In the genomic region with DNA sequence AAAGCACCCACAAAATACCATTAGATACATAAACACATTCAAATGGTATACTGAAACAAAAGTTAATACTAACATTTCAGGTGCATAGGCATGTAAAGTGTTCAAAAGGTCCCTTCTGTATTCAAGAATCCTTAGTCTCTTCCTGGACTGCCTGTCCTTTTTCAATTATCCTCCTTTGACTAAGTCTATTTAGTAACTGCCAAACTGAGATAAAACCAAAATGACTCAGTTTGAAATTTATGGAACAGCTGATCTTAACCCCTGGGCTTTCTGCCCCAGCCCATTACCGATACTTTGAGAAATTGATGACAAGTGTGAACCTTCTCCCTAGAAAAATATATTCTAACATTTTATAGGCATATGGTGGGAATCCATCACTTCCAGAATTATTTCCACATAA, we compare ENCODE assay signal across 20 cellular contexts. TPM values are rescaled to one million over a fixed set of nuclear protein-coding genes. Genes with fewer than 3 reads are reported as not detected.
DNase-seq lines count a peak whose midpoint lies in the region; ATAC-seq, FAIRE-seq and TF ChIP-seq lines count a peak whose summit lies in the region.
"Had no signal": no experiment of that assay in that cellular context is flagged by ENCODE, and none has a peak within 500 bp of the region (broad histone marks: within the 10 kb centered on the region; RNA-seq: fewer than 3 reads in every experiment).

No MANE protein-coding gene starts in this region.

- TF ChIP-seq CTCF in CD4-positive, alpha-beta T cell (IDR thresholded peaks at IDR 0.05) = no peak
- no peak for TF ChIP-seq CTCF in DOHH2 (IDR thresholded peaks at IDR 0.05; ENCODE audit: low read depth, low read length, poor library complexity, severe bottlenecking)
- TF ChIP-seq CTCF in mesothelial cell of epicardium (IDR thresholded peaks at IDR 0.05; ENCODE audit: unreplicated experiment) = no peak

- peak overlapping the region; percentile 28 for H3K27ac Mint-ChIP-seq in CD4-positive, alpha-beta T cell
- H3K27ac Mint-ChIP-seq in activated T-helper 17 cell treated with anti-CD3 and anti-CD28 coated beads, Interleukin-2, amount 50 U/mL, for 72 hours = peak overlapping the region; percentile 86
- H3K27ac Mint-ChIP-seq in mesothelial cell of epicardium = peak overlapping the region; percentile 71
- H3K27ac Mint-ChIP-seq: nephron; stimulated activated memory B cell treated with anti-CD40 and anti-IgM and Interleukin-4, amounts not matched to agents 10 μg/mL and 1 μg/mL and 100 μg/mL, for 72 hours had no signal

- H3K4me1 ChIP-seq in DOHH2 (ENCODE audit: control insufficient read depth, low read length) = peaks cover 67% of the 10 kb centered on the region

- H3K9me3 Mint-ChIP-seq in CD4-positive, alpha-beta T cell = no peaks in the 10 kb centered on the region
- H3K9me3 Mint-ChIP-seq in activated T-helper 17 cell treated with anti-CD3 and anti-CD28 coated beads, Interleukin-2, amount 50 U/mL, for 72 hours = peaks cover 5% of the 10 kb centered on the region
- no peaks in the 10 kb centered on the region for H3K9me3 Mint-ChIP-seq in mesothelial cell of epicardium
- H3K9me3 Mint-ChIP-seq: H9; nephron; stimulated activated memory B cell treated with anti-CD40 and anti-IgM and Interleukin-4, amounts not matched to agents 10 μg/mL and 1 μg/mL and 100 μg/mL, for 72 hours had no signal

- H3K79me2 ChIP-seq in DOHH2 (ENCODE audit: control insufficient read depth, low read length) = peaks cover 96% of the 10 kb centered on the region

- peaks cover 67% of the 10 kb centered on the region for H3K36me3 Mint-ChIP-seq in CD4-positive, alpha-beta T cell (ENCODE audit: low read depth)
- peaks cover 99% of the 10 kb centered on the region for H3K36me3 Mint-ChIP-seq in activated T-helper 17 cell treated with anti-CD3 and anti-CD28 coated beads, Interleukin-2, amount 50 U/mL, for 72 hours (ENCODE audit: low read depth)
- peaks cover 8% of the 10 kb centered on the region for H3K36me3 Mint-ChIP-seq in mesothelial cell of epicardium

- H3F3A ChIP-seq in DOHH2 (ENCODE audit: control insufficient read depth, insufficient read depth) = no peaks in the 10 kb centered on the region

- H3K4me3 ChIP-seq in DOHH2 (ENCODE audit: low read length) = no peak overlapping the region
- H3K4me3 ChIP-seq: esophagus muscularis mucosa, heart left ventricle, smooth muscle cell, upper lobe of left lung had no signal

- peaks cover 68% of the 10 kb centered on the region for H3K36me3 ChIP-seq in DOHH2 (ENCODE audit: control insufficient read depth, low read length)

- no peak for TF ChIP-seq POLR2A in GM12892 (IDR thresholded peaks at IDR 0.05; ENCODE audit: low read depth, low read length)

- H3K4me2 ChIP-seq in DOHH2 (ENCODE audit: low read length) = 0 out of 2 replicates have a peak overlapping the region, but pooled peaks have one; percentile 15
- H3K4me2 ChIP-seq: smooth muscle cell had no signal

- FAIRE-seq in GM12892 (lab: Jason Lieb, UNC) = no peak
- FAIRE-seq: bronchial epithelial cell had no signal

- intact Hi-C loops in CD4-positive, alpha-beta T cell (cut with DNase I, micrococcal nuclease) = loop anchor here (5.0 to 10.0 kb wide), 2 partner anchors 34 to 417 kb away; a partner anchor contains a TSS
- intact Hi-C loops in Right ventricle myocardium superior (cut with DNase I) = no loop called here

- ATAC-seq in CD4-positive, alpha-beta T cell (ENCODE audit: poor library complexity) = no peak
- ATAC-seq in activated T-helper 17 cell treated with anti-CD3 and anti-CD28 coated beads, Interleukin-2, amount 50 U/mL, for 72 hours (replicated peaks) = no peak
- no peak for ATAC-seq in Right ventricle myocardium superior (ENCODE audit: poor library complexity)
- ATAC-seq: heart left ventricle; stimulated activated memory B cell treated with anti-CD40 and anti-IgM and Interleukin-4, amounts not matched to agents 10 μg/mL and 1 μg/mL and 100 μg/mL, for 72 hours had no signal

- H3K9me2 ChIP-seq in DOHH2 (replicated peaks; ENCODE audit: control insufficient read depth, low read length) = no peaks in the 10 kb centered on the region

- H4K20me1 ChIP-seq in DOHH2 (ENCODE audit: control insufficient read depth, insufficient read depth, low read depth, low read length) = peaks cover 7% of the 10 kb centered on the region

- H3K27me3 ChIP-seq in CD4-positive, alpha-beta T cell (ENCODE audit: control insufficient read depth, insufficient read depth, low read length) = no peaks in the 10 kb centered on the region
- no peaks in the 10 kb centered on the region for H3K27me3 ChIP-seq in DOHH2 (ENCODE audit: control insufficient read depth, low read length)
- H3K27me3 ChIP-seq: heart left ventricle, upper lobe of left lung had no signal

- peaks cover 94% of the 10 kb centered on the region for H3K4me1 Mint-ChIP-seq in CD4-positive, alpha-beta T cell (ENCODE audit: low read depth)
- H3K4me1 Mint-ChIP-seq in activated T-helper 17 cell treated with anti-CD3 and anti-CD28 coated beads, Interleukin-2, amount 50 U/mL, for 72 hours = peaks cover 39% of the 10 kb centered on the region
- H3K4me1 Mint-ChIP-seq in mesothelial cell of epicardium = peaks cover 39% of the 10 kb centered on the region

- no peaks in the 10 kb centered on the region for H3K9me3 ChIP-seq in CD4-positive, alpha-beta T cell (ENCODE audit: control insufficient read depth, low read length)
- H3K9me3 ChIP-seq in DOHH2 (ENCODE audit: control insufficient read depth, insufficient read depth, low read length) = no peaks in the 10 kb centered on the region
- H3K9me3 ChIP-seq: esophagus muscularis mucosa, heart left ventricle, upper lobe of left lung had no signal

- POLR2A ChIA-PET in CD4-positive, alpha-beta T cell (lab: Charles Lee) = interaction anchor here (0.6 to 8.0 kb wide), 5 partner anchors 7 to 242 kb away, joined by 3 to 93 read pairs (median 7); a partner anchor contains a TSS

- no peak overlapping the region for H3K27ac ChIP-seq in CD4-positive, alpha-beta T cell (ENCODE audit: low read depth, low read length)
- no peak overlapping the region for H3K27ac ChIP-seq in DOHH2 (ENCODE audit: low read depth, low read length)
- H3K27ac ChIP-seq: heart left ventricle had no signal

- CTCF ChIA-PET in CD4-positive, alpha-beta T cell (lab: Charles Lee) = no interaction called here

- peak overlapping the region; percentile 68 for H3K4me3 Mint-ChIP-seq in CD4-positive, alpha-beta T cell
- H3K4me3 Mint-ChIP-seq in activated T-helper 17 cell treated with anti-CD3 and anti-CD28 coated beads, Interleukin-2, amount 50 U/mL, for 72 hours = peak overlapping the region; percentile 77
- no peak overlapping the region for H3K4me3 Mint-ChIP-seq in mesothelial cell of epicardium
- H3K4me3 Mint-ChIP-seq: H9; nephron; stimulated activated memory B cell treated with anti-CD40 and anti-IgM and Interleukin-4, amounts not matched to agents 10 μg/mL and 1 μg/mL and 100 μg/mL, for 72 hours had no signal

- no peaks in the 10 kb centered on the region for H3K27me3 Mint-ChIP-seq in CD4-positive, alpha-beta T cell
- H3K27me3 Mint-ChIP-seq in activated T-helper 17 cell treated with anti-CD3 and anti-CD28 coated beads, Interleukin-2, amount 50 U/mL, for 72 hours = no peaks in the 10 kb centered on the region
- no peaks in the 10 kb centered on the region for H3K27me3 Mint-ChIP-seq in mesothelial cell of epicardium (ENCODE audit: low read depth)
- H3K27me3 Mint-ChIP-seq: stimulated activated memory B cell treated with anti-CD40 and anti-IgM and Interleukin-4, amounts not matched to agents 10 μg/mL and 1 μg/mL and 100 μg/mL, for 72 hours had no signal

- no peak for DNase-seq in CD4-positive, alpha-beta T cell
- DNase-seq in mesothelial cell of epicardium (ENCODE audit: low spot score in 2 of 2, unreplicated experiment in 2 of 2) (no peak), UCSD-AML1 (lab: John Stamatoyannopoulos, UW; ENCODE audit: unreplicated experiment) (no peak), Right ventricle myocardium superior (no peak), GM12892 (ENCODE audit: insufficient read length) (no peak)
- no peak for DNase-seq in stimulated activated CD4-positive, alpha-beta T cell treated with anti-CD3 and anti-CD28 coated beads, Interleukin-4, amount 100 ng/mL, for 24 hours
- DNase-seq: DMS 273 treated with DMSO at 0.1 percent for 48 hours, H9, heart left ventricle, islet precursor cell, mammary epithelial cell, NCI-H748 treated with DMSO at 0.1 percent for 48 hours, upper lobe of left lung had no signal

RNA-seq across cellular contexts. Expression of a gene that starts 5.4 kb away (rescaled TPM):
- 100 to 1,000 TPM; 173 to 181 TPM for total RNA-seq in CD4-positive, alpha-beta T cell
- 10 to 100 TPM; 36.3 to 40.4 TPM for total RNA-seq in activated T-helper 17 cell treated with anti-CD3 and anti-CD28 coated beads, Interleukin-2, amount 50 U/mL, for 72 hours
- total RNA-seq in mesothelial cell of epicardium (55.7 to 62.7 TPM (median 57.8 TPM) in 3 replicates), Right ventricle myocardium superior (17.3 TPM)
- polyA plus RNA-seq in GM12892 (2012; ENCODE audit: missing spikeins) = 19.4 TPM

Comparison
In these comparisons a context has a peak if more than half of its experiments do, and no peak if none do; other contexts are left out.
1. H3K27ac Mint-ChIP-seq: peak in every context shown above with its lines; median percentile 86 in activated T-helper 17 cell treated with anti-CD3 and anti-CD28 coated beads, Interleukin-2, amount 50 U/mL, for 72 hours; 71 in mesothelial cell of epicardium; 28 in CD4-positive, alpha-beta T cell.